ENCODE assay signal across 15 cellular contexts in the genomic region with DNA sequence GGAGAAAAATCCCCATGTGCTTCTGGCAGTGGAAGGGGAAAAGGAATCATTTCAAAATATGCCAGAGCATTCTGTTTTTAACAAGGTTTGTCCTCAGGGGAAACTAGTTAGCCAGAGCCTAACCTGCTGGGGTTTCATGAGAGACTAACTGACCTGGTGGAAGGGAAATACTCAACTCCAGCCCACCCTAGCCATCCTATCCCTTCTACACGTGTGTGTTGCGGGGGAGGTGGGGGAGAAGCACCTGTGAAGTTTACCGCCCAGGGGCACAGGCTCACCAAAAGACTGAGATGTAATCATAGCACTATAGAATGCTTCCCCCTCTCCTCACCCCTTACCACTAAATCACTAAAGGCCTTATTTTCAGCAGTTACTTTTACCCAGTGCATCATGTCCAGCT.
A peak's percentile ranks its signal among the peaks of the same experiment; 100 is the strongest.
DNase-seq lines count a peak whose midpoint lies in the region; ATAC-seq and TF ChIP-seq lines count a peak whose summit lies in the region.
"Had no signal": no experiment of that assay in that cellular context is flagged by ENCODE, and none has a peak within 500 bp of the region (broad histone marks: within the 10 kb centered on the region; RNA-seq: fewer than 3 reads in every experiment).

No MANE protein-coding gene starts in this region.

- H2AFZ ChIP-seq in OCI-LY7 (ENCODE audit: low read length), result no peak overlapping the region; the same call in 1 of the 2 replicates
- H2AFZ ChIP-seq in neural progenitor cell (replicated peaks), result peak overlapping the region; percentile 55
- H2AFZ ChIP-seq: GM23248 had no signal

- H3K9me2 ChIP-seq in OCI-LY7 (ENCODE audit: insufficient read depth, low read length), result 0 out of 2 replicates have a peak, but pooled peaks cover 3% of the 10 kb centered on the region

- peaks cover 32% of the 10 kb centered on the region for H3K9me3 ChIP-seq in OCI-LY7 (ENCODE audit: low read length)
- H3K9me3 ChIP-seq in esophagus muscularis mucosa, result peaks cover 0 to 24% (median 12%) of the 10 kb centered on the region in 4 donors
- peaks cover 3% of the 10 kb centered on the region for H3K9me3 ChIP-seq in neural progenitor cell (ENCODE audit: low read depth)
- H3K9me3 ChIP-seq in vagina, result no peaks in the 10 kb centered on the region
- peaks cover 3% of the 10 kb centered on the region for H3K9me3 ChIP-seq in CD8-positive, alpha-beta T cell (ENCODE audit: low read length)
- H3K9me3 ChIP-seq in HAP-1, result peaks cover 3% of the 10 kb centered on the region; the same call in 1 of the 2 replicates
- H3K9me3 ChIP-seq: BE2C had no signal

- no peak for ATAC-seq in CD8-positive, alpha-beta T cell

- no peak overlapping the region for H3K4me3 Mint-ChIP-seq in neural progenitor cell
- no peak overlapping the region for H3K4me3 Mint-ChIP-seq in CD8-positive, alpha-beta T cell
- H3K4me3 Mint-ChIP-seq: CD4-positive, alpha-beta T cell had no signal

- in situ Hi-C loops in HAP-1 (cut with MboI; ENCODE audit: low sequenced_read_pairs), result no loop called here

- no peaks in the 10 kb centered on the region for H3F3A ChIP-seq in neural progenitor cell (ENCODE audit: low read depth)

- no peak overlapping the region for H3K27ac Mint-ChIP-seq in neural progenitor cell
- H3K27ac Mint-ChIP-seq in CD8-positive, alpha-beta T cell, result no peak overlapping the region
- H3K27ac Mint-ChIP-seq: CD4-positive, alpha-beta T cell had no signal

- CTCF ChIA-PET in OCI-LY7 (lab: Charles Lee; ENCODE audit: unreplicated experiment), result no interaction called here
- CTCF ChIA-PET in CD8-positive, alpha-beta T cell (lab: Charles Lee), result no interaction called here

- H3K36me3 Mint-ChIP-seq in neural progenitor cell, result no peaks in the 10 kb centered on the region
- H3K36me3 Mint-ChIP-seq in CD8-positive, alpha-beta T cell, result no peaks in the 10 kb centered on the region

- POLR2A ChIA-PET in OCI-LY7 (lab: Charles Lee), result no interaction called here
- POLR2A ChIA-PET in CD8-positive, alpha-beta T cell (lab: Charles Lee), result no interaction called here

- H4K20me1 ChIP-seq in OCI-LY7 (ENCODE audit: insufficient read depth, low read length), result no peaks in the 10 kb centered on the region
- no peaks in the 10 kb centered on the region for H4K20me1 ChIP-seq in neural progenitor cell (ENCODE audit: low read depth)

- H3K27me3 ChIP-seq in esophagus muscularis mucosa (peaks cover 0 to 18% (median 0%) of the 10 kb centered on the region in 4 donors), neural progenitor cell (no peaks in the 10 kb centered on the region), vagina (no peaks in the 10 kb centered on the region), HAP-1 (ENCODE audit: low read depth) (no peaks in the 10 kb centered on the region; the same call in 1 of the 2 replicates)
- no peaks in the 10 kb centered on the region for H3K27me3 ChIP-seq in CD8-positive, alpha-beta T cell (ENCODE audit: insufficient read depth, low read length)
- H3K27me3 ChIP-seq: BE2C had no signal

- intact Hi-C loops in OCI-LY7 (cut with micrococcal nuclease; ENCODE audit: unreplicated experiment) (no loop called here), esophagus muscularis mucosa (cut with DNase I) (no loop called here), vagina (cut with DNase I) (no loop called here)
- intact Hi-C loops in CD8-positive, alpha-beta T cell (cut with DNase I, micrococcal nuclease), result no loop called here

- DNase-seq in OCI-LY7 (ENCODE audit: low spot score), result no peak
- DNase-seq in esophagus muscularis mucosa (ENCODE audit: extremely low spot score), result peak; percentile 77
- DNase-seq in neural progenitor cell (ENCODE audit: low spot score), result no peak
- DNase-seq in vagina (ENCODE audit: extremely low spot score in 2 of 2), result peak; percentile 8 to 79
- no peak for DNase-seq in NCI-H146 (lab: John Stamatoyannopoulos, UW)
- DNase-seq in CD8-positive, alpha-beta T cell, result no peak
- no peak for DNase-seq in HAP-1 (ENCODE audit: low spot score in 2 of 2)
- DNase-seq: ACHN; BE2C; C1 segment of cervical spinal cord; CD4-positive, alpha-beta T cell; COR-L47; GM23248; HCEC 1CT had no signal

- TF ChIP-seq CTCF in OCI-LY7 (conservative IDR thresholded peaks at IDR 0.05; ENCODE audit: low read length), result no peak
- no peak for TF ChIP-seq CTCF in esophagus muscularis mucosa (IDR thresholded peaks at IDR 0.05)
- TF ChIP-seq CTCF in neural progenitor cell (IDR thresholded peaks at IDR 0.05), result no peak
- TF ChIP-seq CTCF in vagina (IDR thresholded peaks at IDR 0.05), result no peak
- no peak for TF ChIP-seq CTCF in CD8-positive, alpha-beta T cell (IDR thresholded peaks at IDR 0.05)

- no peak for TF ChIP-seq EP300 in esophagus muscularis mucosa (IDR thresholded peaks at IDR 0.05)

- no peak for TF ChIP-seq POLR2A in esophagus muscularis mucosa (IDR thresholded peaks at IDR 0.05; ENCODE audit: low read depth)
- TF ChIP-seq POLR2A in vagina (IDR thresholded peaks at IDR 0.05), result no peak

- H3K27me3 Mint-ChIP-seq in neural progenitor cell (ENCODE audit: insufficient read depth, low read depth), result peaks cover 4% of the 10 kb centered on the region
- peaks cover 16% of the 10 kb centered on the region for H3K27me3 Mint-ChIP-seq in CD8-positive, alpha-beta T cell (ENCODE audit: low read depth)

- peaks cover 18% of the 10 kb centered on the region; the same call in 1 of the 2 replicates for H3K36me3 ChIP-seq in OCI-LY7 (ENCODE audit: insufficient read depth, low read length)
- H3K36me3 ChIP-seq in esophagus muscularis mucosa, result no peaks in the 10 kb centered on the region
- H3K36me3 ChIP-seq in neural progenitor cell, result peaks cover 10% of the 10 kb centered on the region
- no peaks in the 10 kb centered on the region for H3K36me3 ChIP-seq in vagina
- no peaks in the 10 kb centered on the region for H3K36me3 ChIP-seq in CD8-positive, alpha-beta T cell (ENCODE audit: insufficient read depth, low read length)
- H3K36me3 ChIP-seq in HAP-1 (replicated peaks), result no peaks in the 10 kb centered on the region
- H3K36me3 ChIP-seq: BE2C had no signal

- H3K9ac ChIP-seq in neural progenitor cell, result no peak overlapping the region
- H3K9ac ChIP-seq: GM23248 had no signal

- H3K4me1 ChIP-seq in OCI-LY7 (ENCODE audit: insufficient read depth, low read length, poor library complexity, severe bottlenecking) (peaks cover 34% of the 10 kb centered on the region), esophagus muscularis mucosa (no peaks in the 10 kb centered on the region), neural progenitor cell (peaks cover 9% of the 10 kb centered on the region), vagina (no peaks in the 10 kb centered on the region), HAP-1 (no peaks in the 10 kb centered on the region)
- no peaks in the 10 kb centered on the region for H3K4me1 ChIP-seq in CD8-positive, alpha-beta T cell (ENCODE audit: insufficient read depth, low read length)
- H3K4me1 ChIP-seq: BE2C had no signal

- H3K27ac ChIP-seq in OCI-LY7 (ENCODE audit: low read depth, low read length, poor library complexity, severe bottlenecking) (no peak overlapping the region), esophagus muscularis mucosa (replicated peaks in 1 of 4) (no peak overlapping the region), neural progenitor cell (no peak overlapping the region), vagina (no peak overlapping the region)
- no peak overlapping the region for H3K27ac ChIP-seq in CD8-positive, alpha-beta T cell (ENCODE audit: low read depth, low read length)
- H3K27ac ChIP-seq: GM23248, HL-60 had no signal

- peaks cover 3% of the 10 kb centered on the region for H3K9me3 Mint-ChIP-seq in neural progenitor cell
- H3K9me3 Mint-ChIP-seq in CD8-positive, alpha-beta T cell, result peaks cover 4% of the 10 kb centered on the region

- BruUV-seq in OCI-LY7 (replicated peaks; lab: Mats Ljungman, UMichigan), result no TSS peak

- 69% methylated on average over 3 of the region's 3 CpGs for WGBS in esophagus muscularis mucosa

- H3K4me2 ChIP-seq in OCI-LY7 (ENCODE audit: low read length), result 0 out of 2 replicates have a peak overlapping the region, but pooled peaks have one; percentile 41
- no peak overlapping the region for H3K4me2 ChIP-seq in neural progenitor cell

- H3K79me2 ChIP-seq in OCI-LY7 (ENCODE audit: insufficient read depth, low read depth, low read length) (peaks cover 22% of the 10 kb centered on the region; the same call in 1 of the 2 replicates), neural progenitor cell (ENCODE audit: low read depth) (no peaks in the 10 kb centered on the region)

- peaks cover 3% of the 10 kb centered on the region for H3K4me1 Mint-ChIP-seq in neural progenitor cell
- no peaks in the 10 kb centered on the region for H3K4me1 Mint-ChIP-seq in CD8-positive, alpha-beta T cell (ENCODE audit: low read depth)

- H3K4me3 ChIP-seq in OCI-LY7 (ENCODE audit: low read depth, low read length, poor library complexity, severe bottlenecking) (no peak overlapping the region), esophagus muscularis mucosa (no peak overlapping the region), neural progenitor cell (no peak overlapping the region), vagina (no peak overlapping the region), HAP-1 (no peak overlapping the region)
- no peak overlapping the region for H3K4me3 ChIP-seq in CD8-positive, alpha-beta T cell (ENCODE audit: low read depth, low read length)
- H3K4me3 ChIP-seq: GM23248 had no signal

Comparison
In these comparisons a context has a peak if more than half of its experiments do, and no peak if none do; other contexts are left out.
1. DNase-seq: peak in esophagus muscularis mucosa (single experiment) and vagina (2 of 2); none in OCI-LY7 (single experiment), neural progenitor cell (single experiment), NCI-H146 (single experiment), CD8-positive, alpha-beta T cell (0 of 7) and HAP-1 (0 of 2).